ENCODE assay signal across 29 cellular contexts in the genomic region with DNA sequence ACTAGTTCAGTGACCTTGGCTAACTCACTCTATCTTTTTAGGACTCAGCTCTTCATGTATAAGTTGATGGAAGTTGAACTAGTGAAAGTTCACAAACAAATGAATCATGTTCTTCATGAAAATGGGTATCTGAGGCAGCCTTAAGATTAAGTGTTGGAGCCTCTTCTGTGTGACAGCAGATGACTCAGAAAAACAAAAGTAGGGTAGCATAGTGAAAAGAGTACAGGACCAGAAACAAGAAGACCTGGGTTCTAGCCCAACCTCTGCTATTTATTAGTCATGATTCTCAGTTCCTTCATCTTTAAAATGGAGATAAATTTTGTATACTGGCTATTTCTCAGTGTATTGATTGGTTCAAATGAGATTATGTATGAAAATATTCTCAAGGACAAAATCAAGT.
"Had no signal": no experiment of that assay in that cellular context is flagged by ENCODE, and none has a peak within 500 bp of the region (broad histone marks: within the 10 kb centered on the region; RNA-seq: fewer than 3 reads in every experiment).

No MANE protein-coding gene starts in this region.

- H3K9me3 Mint-ChIP-seq: activated naive CD4-positive, alpha-beta T cell treated with anti-CD3 and anti-CD28 coated beads, Interleukin-2, amount 50 U/mL, for 72 hours; dendritic cell treated with granulocyte-macrophage colony-stimulating factor and Interleukin-4, amounts not matched to agents 40 ng/mL and 50 ng/mL, for 4 days; T-helper 2 cell treated with Interferon-gamma antibody and Interleukin-4, amounts not matched to agents 5 μg/mL and 100 μg/mL, for 36 hours had no signal

- H3K4me1 Mint-ChIP-seq: immature natural killer cell had no signal

- H3K36me3 Mint-ChIP-seq: activated naive CD4-positive, alpha-beta T cell treated with anti-CD3 and anti-CD28 coated beads, Interleukin-2, amount 50 U/mL, for 72 hours; immature natural killer cell had no signal

- H3K27ac Mint-ChIP-seq: activated CD4-positive, alpha-beta memory T cell treated with anti-CD3 and anti-CD28 coated beads for 36 hours; activated naive CD4-positive, alpha-beta T cell treated with anti-CD3 and anti-CD28 coated beads, Interleukin-2, amount 50 U/mL, for 72 hours; dendritic cell treated with granulocyte-macrophage colony-stimulating factor and Interleukin-4, amounts not matched to agents 40 ng/mL and 50 ng/mL, for 4 days; immature natural killer cell; mesothelial cell of epicardium; naive thymus-derived CD8-positive, alpha-beta T cell; progenitor cell of endocrine pancreas; T-helper 2 cell treated with Interferon-gamma antibody and Interleukin-4, amounts not matched to agents 5 μg/mL and 100 μg/mL, for 36 hours had no signal

- H3K4me3 Mint-ChIP-seq: activated CD4-positive, alpha-beta memory T cell treated with anti-CD3 and anti-CD28 coated beads for 36 hours; dendritic cell treated with granulocyte-macrophage colony-stimulating factor and Interleukin-4, amounts not matched to agents 40 ng/mL and 50 ng/mL, for 4 days; immature natural killer cell; mesothelial cell of epicardium; naive thymus-derived CD8-positive, alpha-beta T cell; T-helper 2 cell treated with Interferon-gamma antibody and Interleukin-4, amounts not matched to agents 5 μg/mL and 100 μg/mL, for 36 hours had no signal

- DNase-seq: activated CD4-positive, alpha-beta memory T cell treated with anti-CD3 and anti-CD28 coated beads for 36 hours; activated CD4-positive, alpha-beta T cell treated with anti-CD3 and anti-CD28 coated beads for 4 hours; activated gamma-delta T cell; brain microvascular endothelial cell; caudate nucleus; effector CD8-positive, alpha-beta T cell; erythroblast; foreskin melanocyte; glutamatergic neuron; immature natural killer cell; kidney glomerular epithelial cell; left ventricle myocardium superior; mammary epithelial cell; naive thymus-derived CD8-positive, alpha-beta T cell; retina; sigmoid colon; stimulated activated CD4-positive, alpha-beta T cell treated with anti-CD3 and anti-CD28 coated beads, Interleukin-15, amount 100 ng/mL, for 24 hours; stimulated activated CD4-positive, alpha-beta T cell treated with anti-CD3 and anti-CD28 coated beads, Interleukin-2, amount 100 ng/mL, for 48 hours; stimulated activated CD8-positive, alpha-beta memory T cell treated with anti-CD3 and anti-CD28 coated beads, Interleukin-4, amount 100 ng/mL, for 48 hours; stimulated activated naive CD4-positive, alpha-beta T cell treated with Interleukin-2 at 50 U/mL for 16 hours; substantia nigra; thyroid gland; upper lobe of right lung; WERI-Rb-1 had no signal

- H3K27me3 Mint-ChIP-seq: activated CD4-positive, alpha-beta memory T cell treated with anti-CD3 and anti-CD28 coated beads for 36 hours; dendritic cell treated with granulocyte-macrophage colony-stimulating factor and Interleukin-4, amounts not matched to agents 40 ng/mL and 50 ng/mL, for 4 days; progenitor cell of endocrine pancreas had no signal

- ATAC-seq: left ventricle myocardium superior; naive thymus-derived CD8-positive, alpha-beta T cell; upper lobe of right lung had no signal
